ENCODE assay signal across 8 cellular contexts in the genomic region with DNA sequence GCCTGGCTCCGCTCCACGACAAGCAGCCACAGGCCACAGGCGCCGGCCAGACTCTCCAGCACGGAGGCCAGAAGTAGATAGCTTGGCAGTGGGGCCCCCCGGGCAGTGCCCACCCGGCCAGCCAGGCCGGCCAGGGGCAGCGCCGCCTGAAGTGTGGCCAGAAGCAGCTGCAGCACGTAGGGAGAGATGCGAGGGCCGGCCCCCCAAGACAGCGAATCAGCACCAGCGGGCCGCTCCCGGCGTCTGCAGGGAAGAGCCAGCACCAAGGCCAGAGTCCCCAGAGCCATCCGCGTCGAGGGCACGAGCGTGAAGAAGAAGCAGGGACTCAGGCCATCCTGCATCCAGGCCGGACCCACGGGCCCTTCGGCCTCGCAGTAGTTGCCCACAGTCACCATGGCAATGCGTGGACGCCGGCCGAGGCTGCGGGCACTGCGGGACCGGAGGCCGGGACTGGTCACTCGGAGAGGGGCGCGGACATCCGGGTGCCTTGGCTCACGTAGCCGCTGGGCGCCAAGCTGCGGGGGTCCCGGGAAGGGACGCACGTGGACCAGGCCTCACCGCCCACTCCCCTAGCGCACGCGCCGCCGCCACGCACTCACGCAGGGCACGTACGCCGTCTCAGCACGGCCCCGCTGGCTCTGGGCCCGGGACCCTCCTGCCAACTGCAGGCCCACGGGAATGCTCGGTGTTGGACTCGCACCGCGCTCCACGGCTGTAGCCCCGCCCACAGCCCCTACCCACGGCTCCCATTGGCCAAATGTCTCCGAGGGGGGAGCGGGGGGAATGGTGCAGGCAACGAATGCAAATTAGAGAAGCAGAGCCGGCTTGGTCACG. TPM values are rescaled to one million over a fixed set of nuclear protein-coding genes. Genes with fewer than 3 reads are reported as not detected.
DNase-seq lines count a peak whose midpoint lies in the region; ATAC-seq and TF ChIP-seq lines count a peak whose summit lies in the region.

A gene (minus strand): TSS at position 680 of the 834 bp plus-strand sequence. CDS start 285 bp downstream, at position 395.

- peak within 1 kb of the TSS; percentile 76 for H3K4me2 ChIP-seq in KMS-11
- peak within 1 kb of the TSS; percentile 100 for H3K4me2 ChIP-seq in SK-N-SH

- no peak for TF ChIP-seq POLR2A in suprapubic skin (IDR thresholded peaks at IDR 0.05)

- CTCF ChIA-PET in SK-N-SH (lab: Yijun Ruan, JAX), result interaction anchor here (0.8 to 4.7 kb wide), 13 partner anchors 10 to 222 kb away, joined by 3 to 26 read pairs (median 4); a partner anchor contains a TSS

- H2AFZ ChIP-seq in KMS-11 (ENCODE audit: low read depth), result peak within 1 kb of the TSS; percentile 67
- H2AFZ ChIP-seq in SK-N-SH (ENCODE audit: low read depth), result peak within 1 kb of the TSS; percentile 56; the same call in 1 of the 2 replicates

- H3K36me3 ChIP-seq in KMS-11 (ENCODE audit: insufficient read depth), result no peaks in the 10 kb centered on the region; the same call in 1 of the 2 replicates
- peaks cover 19 to 51% of the 10 kb centered on the region in 2 experiments for H3K36me3 ChIP-seq in SK-N-SH (replicated peaks in 1 of 2; ENCODE audit: control insufficient read depth in 1 of 2, insufficient read depth in 2 of 2, low read length in 1 of 2)
- H3K36me3 ChIP-seq in suprapubic skin, result peaks cover 63% of the 10 kb centered on the region

- peak within 1 kb of the TSS; percentile 83 for H3K4me3 ChIP-seq in KMS-11 (IDR thresholded peaks at IDR 0.05; ENCODE audit: insufficient read depth, low read depth, low read length)
- H3K4me3 ChIP-seq in SK-N-SH (ENCODE audit: low read depth in 2 of 2, low read length in 1 of 2), result peak within 1 kb of the TSS; percentile 60 to 70
- H3K4me3 ChIP-seq in suprapubic skin, result peak within 1 kb of the TSS; percentile 68

- DNase-seq in DMS114 treated with DMSO at 0.1 percent for 48 hours (lab: John Stamatoyannopoulos, UW; ENCODE audit: unreplicated experiment) (peak; percentile 76), SK-N-SH (peak; percentile 98), glomerular endothelial cell (ENCODE audit: extremely low read depth, low read depth, low spot score) (no peak), omental fat pad (ENCODE audit: low spot score) (peak; percentile 91), suprapubic skin (ENCODE audit: low spot score in 2 of 2) (peak; percentile 98)

- H3K4me1 Mint-ChIP-seq in activated naive CD8-positive, alpha-beta T cell (ENCODE audit: low read depth), result peaks cover 20% of the 10 kb centered on the region

- 0% methylated on average over 9 of the region's 73 CpGs for WGBS in SK-N-SH (ENCODE audit: low lambda C conversion rate)
- 0% methylated on average over 13 of the region's 73 CpGs for whole genome bisulfite sequencing in suprapubic skin

- H3K27me3 Mint-ChIP-seq in activated naive CD8-positive, alpha-beta T cell, result no peaks in the 10 kb centered on the region

- H3F3A ChIP-seq in SK-N-SH (replicated peaks; ENCODE audit: insufficient read depth), result peaks cover 27% of the 10 kb centered on the region

- peaks cover 14% of the 10 kb centered on the region for H3K4me1 ChIP-seq in KMS-11 (ENCODE audit: low read depth, poor library complexity, severe bottlenecking)
- peaks cover 5 to 30% of the 10 kb centered on the region in 2 experiments; a peak in 3 of 4 replicates for H3K4me1 ChIP-seq in SK-N-SH (ENCODE audit: control insufficient read depth in 1 of 2, insufficient read depth in 2 of 2, low read depth in 1 of 2, low read length in 1 of 2)
- H3K4me1 ChIP-seq in suprapubic skin, result peaks cover 35% of the 10 kb centered on the region

- H3K9ac ChIP-seq in KMS-11, result peak within 1 kb of the TSS; percentile 85
- H3K9ac ChIP-seq in SK-N-SH, result peak within 1 kb of the TSS; percentile 70

- H3K9me3 Mint-ChIP-seq in activated naive CD8-positive, alpha-beta T cell (ENCODE audit: low read depth), result no peaks in the 10 kb centered on the region

- H3K27ac Mint-ChIP-seq in activated naive CD8-positive, alpha-beta T cell, result peak within 1 kb of the TSS; percentile 81

- ATAC-seq in GM21529 (IDR thresholded peaks at IDR 0.05; ENCODE audit: unreplicated experiment), result peak; percentile 79
- peak; percentile 89 for ATAC-seq in omental fat pad (ENCODE audit: low FRiP score)

- TF ChIP-seq EP300 in SK-N-SH (IDR thresholded peaks at IDR 0.05; ENCODE audit: borderline replicate concordance in 1 of 2, low read depth in 1 of 2, low read length in 1 of 2), result no peak
- TF ChIP-seq EP300 in suprapubic skin (IDR thresholded peaks at IDR 0.05), result no peak

- H3K4me3 Mint-ChIP-seq in activated naive CD8-positive, alpha-beta T cell, result peak within 1 kb of the TSS; percentile 88

- no peaks in the 10 kb centered on the region for H3K79me2 ChIP-seq in KMS-11 (ENCODE audit: insufficient read depth, low read depth)
- H3K79me2 ChIP-seq in SK-N-SH (ENCODE audit: insufficient read depth), result no peaks in the 10 kb centered on the region

- H3K9me2 ChIP-seq in SK-N-SH, result no peaks in the 10 kb centered on the region

- H3K27me3 ChIP-seq in KMS-11 (ENCODE audit: insufficient read depth, low read depth) (no peaks in the 10 kb centered on the region), SK-N-SH (ENCODE audit: insufficient read depth) (no peaks in the 10 kb centered on the region), suprapubic skin (no peaks in the 10 kb centered on the region)

- H3K36me3 Mint-ChIP-seq in activated naive CD8-positive, alpha-beta T cell, result peaks cover 7% of the 10 kb centered on the region

- no peaks in the 10 kb centered on the region for H4K20me1 ChIP-seq in KMS-11 (ENCODE audit: insufficient read depth)
- no peaks in the 10 kb centered on the region for H4K20me1 ChIP-seq in SK-N-SH (ENCODE audit: insufficient read depth)

- no peak for TF ChIP-seq RAD21 in SK-N-SH (IDR thresholded peaks at IDR 0.05; ENCODE audit: low read length)

- H3K27ac ChIP-seq in KMS-11, result peak within 1 kb of the TSS; percentile 75
- H3K27ac ChIP-seq in SK-N-SH (ENCODE audit: low read depth in 2 of 2, low read length in 1 of 2), result peak within 1 kb of the TSS; percentile 87 to 99
- peak within 1 kb of the TSS; percentile 88 for H3K27ac ChIP-seq in suprapubic skin

- H3K9me3 ChIP-seq in SK-N-SH, result no peaks in the 10 kb centered on the region
- H3K9me3 ChIP-seq in suprapubic skin, result no peaks in the 10 kb centered on the region

- TF ChIP-seq CTCF in KMS-11 (conservative IDR thresholded peaks at IDR 0.05; ENCODE audit: low read depth, low read length) (no peak), SK-N-SH (IDR thresholded peaks at IDR 0.05) (no peak; the same call in 1 of the 2 replicates), omental fat pad (IDR thresholded peaks at IDR 0.05) (no peak), suprapubic skin (IDR thresholded peaks at IDR 0.05) (no peak)

- POLR2A ChIA-PET in SK-N-SH (lab: Yijun Ruan, JAX), result interaction anchor here (0.9 to 4.0 kb wide), 11 partner anchors 11 to 234 kb away, joined by 3 to 52 read pairs (median 5); a partner anchor contains a TSS

TF ChIP-seq in SK-N-SH, 30 proteins besides CTCF, POLR2A, EP300 and RAD21 (continues in another document):
- TF ChIP-seq, protein P1, sequence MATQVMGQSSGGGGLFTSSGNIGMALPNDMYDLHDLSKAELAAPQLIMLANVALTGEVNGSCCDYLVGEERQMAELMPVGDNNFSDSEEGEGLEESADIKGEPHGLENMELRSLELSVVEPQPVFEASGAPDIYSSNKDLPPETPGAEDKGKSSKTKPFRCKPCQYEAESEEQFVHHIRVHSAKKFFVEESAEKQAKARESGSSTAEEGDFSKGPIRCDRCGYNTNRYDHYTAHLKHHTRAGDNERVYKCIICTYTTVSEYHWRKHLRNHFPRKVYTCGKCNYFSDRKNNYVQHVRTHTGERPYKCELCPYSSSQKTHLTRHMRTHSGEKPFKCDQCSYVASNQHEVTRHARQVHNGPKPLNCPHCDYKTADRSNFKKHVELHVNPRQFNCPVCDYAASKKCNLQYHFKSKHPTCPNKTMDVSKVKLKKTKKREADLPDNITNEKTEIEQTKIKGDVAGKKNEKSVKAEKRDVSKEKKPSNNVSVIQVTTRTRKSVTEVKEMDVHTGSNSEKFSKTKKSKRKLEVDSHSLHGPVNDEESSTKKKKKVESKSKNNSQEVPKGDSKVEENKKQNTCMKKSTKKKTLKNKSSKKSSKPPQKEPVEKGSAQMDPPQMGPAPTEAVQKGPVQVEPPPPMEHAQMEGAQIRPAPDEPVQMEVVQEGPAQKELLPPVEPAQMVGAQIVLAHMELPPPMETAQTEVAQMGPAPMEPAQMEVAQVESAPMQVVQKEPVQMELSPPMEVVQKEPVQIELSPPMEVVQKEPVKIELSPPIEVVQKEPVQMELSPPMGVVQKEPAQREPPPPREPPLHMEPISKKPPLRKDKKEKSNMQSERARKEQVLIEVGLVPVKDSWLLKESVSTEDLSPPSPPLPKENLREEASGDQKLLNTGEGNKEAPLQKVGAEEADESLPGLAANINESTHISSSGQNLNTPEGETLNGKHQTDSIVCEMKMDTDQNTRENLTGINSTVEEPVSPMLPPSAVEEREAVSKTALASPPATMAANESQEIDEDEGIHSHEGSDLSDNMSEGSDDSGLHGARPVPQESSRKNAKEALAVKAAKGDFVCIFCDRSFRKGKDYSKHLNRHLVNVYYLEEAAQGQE (IDR thresholded peaks at IDR 0.05; ENCODE audit: low read depth, low read length), result peak; percentile 93
- TF ChIP-seq, protein P2, sequence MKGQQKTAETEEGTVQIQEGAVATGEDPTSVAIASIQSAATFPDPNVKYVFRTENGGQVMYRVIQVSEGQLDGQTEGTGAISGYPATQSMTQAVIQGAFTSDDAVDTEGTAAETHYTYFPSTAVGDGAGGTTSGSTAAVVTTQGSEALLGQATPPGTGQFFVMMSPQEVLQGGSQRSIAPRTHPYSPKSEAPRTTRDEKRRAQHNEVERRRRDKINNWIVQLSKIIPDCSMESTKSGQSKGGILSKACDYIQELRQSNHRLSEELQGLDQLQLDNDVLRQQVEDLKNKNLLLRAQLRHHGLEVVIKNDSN (IDR thresholded peaks at IDR 0.05; ENCODE audit: borderline replicate concordance, low read depth), result peak; percentile 97; the same call in 1 of the 2 replicates
- TF ChIP-seq RCOR1 (IDR thresholded peaks at IDR 0.05; ENCODE audit: low read length) (0 out of 2 replicates have a peak, but pooled peaks have one; percentile 32), NRF1 (IDR thresholded peaks at IDR 0.05; ENCODE audit: low read depth, low read length) (peak; percentile 46), MXI1 (IDR thresholded peaks at IDR 0.05; ENCODE audit: low read depth, low read length) (peak; percentile 91), CHD2 (IDR thresholded peaks at IDR 0.05; ENCODE audit: low read length, partially characterized antibody) (peak; percentile 45), NFIC (IDR thresholded peaks at IDR 0.05; ENCODE audit: borderline replicate concordance) (0 out of 2 replicates have a peak, but pooled peaks have one; percentile 3), TAF1 (IDR thresholded peaks at IDR 0.05; ENCODE audit: borderline replicate concordance, low read depth, low read length) (peak; percentile 57; the same call in 1 of the 2 replicates), JUND (IDR thresholded peaks at IDR 0.05) (no peak), FOXJ3 (CRISPR knock-in tag; IDR thresholded peaks at IDR 0.05) (peak; percentile 28; the same call in 1 of the 2 replicates)

RNA-seq across cellular contexts. Expression of the gene that starts here (rescaled TPM):
- polyA plus RNA-seq in SK-N-SH (2012; rRNA removed), result 26.5 and 27.4 TPM in 2 replicates
- polyA plus RNA-seq in SK-N-SH (2012; cell fraction: cytosol; rRNA removed), result 9.9 and 15.0 TPM in 2 replicates
- polyA plus RNA-seq in SK-N-SH (2012; cell fraction: nucleus; rRNA removed), result 155 and 170 TPM in 2 replicates
- total RNA-seq in glomerular endothelial cell (11.8 and 17.8 TPM in 2 replicates), omental fat pad (10 to 100 TPM; 24.1 to 35.6 (median 28.8) TPM), suprapubic skin (10 to 100 TPM; 16.3 to 24.0 (median 20.7) TPM)
